Comparison of ENCODE assay signal across 13 cellular contexts in genomic region chr11:59281177-59281576, GRCh38.
"Had no signal": no experiment of that assay in that cellular context is flagged by ENCODE, and none has a peak within 500 bp of the region (broad histone marks: within the 10 kb centered on the region; RNA-seq: fewer than 3 reads in every experiment).

No MANE protein-coding gene starts in this region.

- ATAC-seq: stimulated activated naive CD8-positive, alpha-beta T cell treated with anti-CD3 and anti-CD28 coated beads, Interleukin-15, Interleukin-2, amounts not matched to agents 100 U/mL and 50 U/mL, for 24 hours had no signal

- H3K36me3 ChIP-seq: ovary, suprapubic skin had no signal

- H3K27me3 ChIP-seq: ovary, suprapubic skin had no signal

- H3K9me3 ChIP-seq: ovary, suprapubic skin had no signal

- H3K27ac ChIP-seq: coronary artery, ovary, suprapubic skin, VCaP had no signal

- H3K4me1 ChIP-seq: suprapubic skin had no signal

- H3K4me3 ChIP-seq: coronary artery, ovary, suprapubic skin had no signal

- DNase-seq: activated CD4-positive, alpha-beta memory T cell treated with anti-CD3 and anti-CD28 coated beads for 36 hours; activated CD8-positive, alpha-beta memory T cell treated with anti-CD3 and anti-CD28 coated beads, Interleukin-2, amount 50 U/mL, for 4 hours; caudate nucleus; erythroblast; hippocampal formation; ovary; stimulated activated CD4-positive, alpha-beta T cell treated with anti-CD3 and anti-CD28 coated beads, Interleukin-4, amount 100 ng/mL, for 1 hour; stimulated activated CD8-positive, alpha-beta memory T cell treated with anti-CD3 and anti-CD28 coated beads, Interleukin-4, amount 100 ng/mL, for 48 hours; stimulated activated naive CD8-positive, alpha-beta T cell treated with anti-CD3 and anti-CD28 coated beads, Interleukin-15, Interleukin-2, amounts not matched to agents 100 U/mL and 50 U/mL, for 24 hours; T1000 had no signal
